Comparison of ENCODE assay signal across 1 cellular context in genomic region chr19:7421941-7422744, GRCh38.
TF ChIP-seq lines count a peak whose summit lies in the region.

No MANE protein-coding gene starts in this region.

TF ChIP-seq in HCT116, 20 proteins besides CTCF, POLR2A, EP300 and RAD21:
- TF ChIP-seq FOSL1 (IDR thresholded peaks at IDR 0.05; ENCODE audit: low read depth) (peak; percentile 65), TCF7L2 (IDR thresholded peaks at IDR 0.05; ENCODE audit: borderline replicate concordance, extremely low read depth, insufficient read depth, insufficient read length) (no peak), CBX3 (IDR thresholded peaks at IDR 0.05; ENCODE audit: low read depth) (no peak), REST (IDR thresholded peaks at IDR 0.05; ENCODE audit: low read depth) (no peak), ZNF274 (IDR thresholded peaks at IDR 0.05; ENCODE audit: low read depth, low read length) (no peak), ELF1 (IDR thresholded peaks at IDR 0.05; ENCODE audit: borderline replicate concordance, low read depth) (no peak), SIN3A (IDR thresholded peaks at IDR 0.05; ENCODE audit: low read depth) (no peak), SP1 (IDR thresholded peaks at IDR 0.05; ENCODE audit: low read depth) (no peak; the same call in 1 of the 2 replicates), ZFX (IDR thresholded peaks at IDR 0.05) (no peak), MAX (IDR thresholded peaks at IDR 0.05) (peak; percentile 26; the same call in 1 of the 2 replicates), SRF (IDR thresholded peaks at IDR 0.05; ENCODE audit: low read depth) (no peak), JUND (IDR thresholded peaks at IDR 0.05) (peak; percentile 57), YY1 (IDR thresholded peaks at IDR 0.05; ENCODE audit: extremely low read depth, insufficient replicate concordance, low read depth, low read length) (no peak), EZH2phosphoT487 (IDR thresholded peaks at IDR 0.05; ENCODE audit: borderline replicate concordance) (no peak), CEBPB (IDR thresholded peaks at IDR 0.05; ENCODE audit: low read depth) (no peak), ZBTB33 (IDR thresholded peaks at IDR 0.05; ENCODE audit: extremely low read depth, insufficient replicate concordance, low read length) (no peak)
- TF ChIP-seq, protein P1, sequence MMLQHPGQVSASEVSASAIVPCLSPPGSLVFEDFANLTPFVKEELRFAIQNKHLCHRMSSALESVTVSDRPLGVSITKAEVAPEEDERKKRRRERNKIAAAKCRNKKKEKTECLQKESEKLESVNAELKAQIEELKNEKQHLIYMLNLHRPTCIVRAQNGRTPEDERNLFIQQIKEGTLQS (IDR thresholded peaks at IDR 0.05), result no peak
